Comparison of ENCODE assay signal across 29 cellular contexts in genomic region chr1:1669468-1670440, GRCh38. TPM values are rescaled to one million over a fixed set of nuclear protein-coding genes. Genes with fewer than 3 reads are reported as not detected.
DNase-seq lines count a peak whose midpoint lies in the region; ATAC-seq and TF ChIP-seq lines count a peak whose summit lies in the region.
"Had no signal": no experiment of that assay in that cellular context is flagged by ENCODE, and none has a peak within 500 bp of the region (broad histone marks: within the 10 kb centered on the region; RNA-seq: fewer than 3 reads in every experiment).

No MANE protein-coding gene starts in this region.

- H3K36me3 ChIP-seq in HEK293 (ENCODE audit: control insufficient read depth in 2 of 2, insufficient read depth in 1 of 2, low read length in 2 of 2) (peaks cover 12 to 68% of the 10 kb centered on the region in 2 experiments), trophoblast cell (ENCODE audit: control insufficient read depth in 1 of 2, insufficient read depth in 2 of 2, low read length in 2 of 2) (peaks cover 55 to 58% of the 10 kb centered on the region in 2 experiments)
- H3K36me3 ChIP-seq in CD8-positive, alpha-beta memory T cell (ENCODE audit: insufficient read depth, low read length): peaks cover 11% of the 10 kb centered on the region

- POLR2A ChIA-PET in HEK293 (lab: Yijun Ruan, JAX): no interaction called here
- POLR2A ChIA-PET in CD8-positive, alpha-beta memory T cell (lab: Charles Lee): no interaction called here

- intact Hi-C loops in right cardiac atrium (cut with DNase I): no loop called here

- no peaks in the 10 kb centered on the region for H3K79me2 ChIP-seq in trophoblast cell (ENCODE audit: control insufficient read depth, insufficient read depth, low read length, poor library complexity)

- H2BK120ac ChIP-seq in trophoblast cell (ENCODE audit: insufficient read depth, low read length, poor library complexity): no peak overlapping the region

- 78% methylated on average over 43 of the region's 43 CpGs for WGBS in right cardiac atrium
- WGBS in trophoblast cell (ENCODE audit: extremely low coverage, insufficient coverage, insufficient read length): no CpG with 5 or more reads among the region's 43 CpGs

- peaks cover 0 to 5% (median 4%) of the 10 kb centered on the region in 3 donors for H3K4me1 Mint-ChIP-seq in CD8-positive, alpha-beta memory T cell
- H3K4me1 Mint-ChIP-seq: activated T-helper 17 cell treated with anti-CD3 and anti-CD28 coated beads, Interleukin-2, amount 50 U/mL, for 72 hours; mesothelial cell of epicardium had no signal

- H3K27me3 ChIP-seq in right cardiac atrium (ENCODE audit: control insufficient read depth, insufficient read depth) (no peaks in the 10 kb centered on the region), trophoblast cell (ENCODE audit: insufficient read depth, low read length) (no peaks in the 10 kb centered on the region)
- no peaks in the 10 kb centered on the region for H3K27me3 ChIP-seq in CD8-positive, alpha-beta memory T cell (ENCODE audit: insufficient read depth, low read length, poor library complexity, severe bottlenecking)
- H3K27me3 ChIP-seq: BLaER1, Peyer's patch, SJCRH30, tibial artery had no signal

- H2BK12ac ChIP-seq in trophoblast cell (ENCODE audit: low read length): no peak overlapping the region

- H4K12ac ChIP-seq in trophoblast cell (ENCODE audit: low read depth, low read length): no peak overlapping the region

- H3K27ac ChIP-seq in HEK293 (ENCODE audit: extremely low read depth, low read depth, low read length) (no peak overlapping the region), right cardiac atrium (ENCODE audit: low read length) (peak overlapping the region; percentile 61), trophoblast cell (ENCODE audit: low read depth, low read length) (no peak overlapping the region)
- H3K27ac ChIP-seq in CD8-positive, alpha-beta memory T cell (ENCODE audit: low read depth, low read length): no peak overlapping the region
- H3K27ac ChIP-seq: BLaER1, coronary artery, Peyer's patch, psoas muscle, SJCRH30, skin epidermis, tibial artery had no signal

- H3K9me3 Mint-ChIP-seq in CD8-positive, alpha-beta memory T cell: no peaks in the 10 kb centered on the region
- H3K9me3 Mint-ChIP-seq: activated naive CD4-positive, alpha-beta T cell treated with anti-CD3 and anti-CD28 coated beads, Interleukin-2, amount 50 U/mL, for 24 hours; activated T-helper 17 cell treated with anti-CD3 and anti-CD28 coated beads, Interleukin-2, amount 50 U/mL, for 72 hours; effector memory CD8-positive, alpha-beta T cell; mesothelial cell of epicardium; naive thymus-derived CD4-positive, alpha-beta T cell had no signal

- H3K4me2 ChIP-seq in trophoblast cell (ENCODE audit: low read length): no peak overlapping the region
- H3K4me2 ChIP-seq: BLaER1 had no signal

- H3K36me3 Mint-ChIP-seq in CD8-positive, alpha-beta memory T cell: peaks cover 3 to 63% (median 4%) of the 10 kb centered on the region in 3 donors

- DNase-seq in D341Med (ENCODE audit: low spot score): peak; percentile 17
- DNase-seq in right cardiac atrium: peak in 2 of 3 donors; percentile 8 to 44
- DNase-seq in trophoblast cell: no peak
- no peak for DNase-seq in CD8-positive, alpha-beta memory T cell
- DNase-seq: activated CD4-positive, alpha-beta T cell treated with anti-CD3 and anti-CD28 coated beads, Interleukin-2, amount 50 U/mL, for 4 hours; activated CD4-positive, CD25-positive, alpha-beta regulatory T cell; activated CD8-positive, alpha-beta memory T cell treated with anti-CD3 and anti-CD28 coated beads, Interleukin-2, amount 50 U/mL, for 48 hours; Caco-2; DND-41; effector memory CD8-positive, alpha-beta T cell; kidney glomerular epithelial cell; naive thymus-derived CD4-positive, alpha-beta T cell; NCI-H1105 treated with DMSO at 0.1 percent for 48 hours; NCI-H2029; NCI-H526 treated with DMSO at 0.1 percent for 48 hours; SJCRH30; T-helper 1 cell had no signal

- CTCF ChIA-PET in HEK293 (lab: Yijun Ruan, JAX): no interaction called here
- CTCF ChIA-PET in CD8-positive, alpha-beta memory T cell (lab: Charles Lee): interaction anchor here (1.1 kb wide), 1 partner anchor 9 kb away, joined by 3 read pairs; no protein-coding TSS in a partner anchor

- H3K79me1 ChIP-seq in trophoblast cell (ENCODE audit: low read length): no peaks in the 10 kb centered on the region

- ATAC-seq in right cardiac atrium (peak in 1 of 2 donors; percentile 49), HG03095 (IDR thresholded peaks at IDR 0.05; ENCODE audit: unreplicated experiment) (no peak), HG03135 (IDR thresholded peaks at IDR 0.05; ENCODE audit: unreplicated experiment) (no peak)
- ATAC-seq: activated T-helper 17 cell treated with anti-CD3 and anti-CD28 coated beads, Interleukin-2, amount 50 U/mL, for 72 hours; effector memory CD8-positive, alpha-beta T cell; naive thymus-derived CD4-positive, alpha-beta T cell; psoas muscle had no signal

- H3K4me3 Mint-ChIP-seq in CD8-positive, alpha-beta memory T cell: no peak overlapping the region
- H3K4me3 Mint-ChIP-seq: activated naive CD4-positive, alpha-beta T cell treated with anti-CD3 and anti-CD28 coated beads, Interleukin-2, amount 50 U/mL, for 24 hours; activated T-helper 17 cell treated with anti-CD3 and anti-CD28 coated beads, Interleukin-2, amount 50 U/mL, for 72 hours; effector memory CD8-positive, alpha-beta T cell; mesothelial cell of epicardium; naive thymus-derived CD4-positive, alpha-beta T cell had no signal

- H3K18ac ChIP-seq in trophoblast cell (ENCODE audit: low read length): no peak overlapping the region

- H3K4me1 ChIP-seq in HEK293 (ENCODE audit: control insufficient read depth, insufficient read depth, low read length) (no peaks in the 10 kb centered on the region), right cardiac atrium (ENCODE audit: control insufficient read depth, insufficient read depth, low read length) (no peaks in the 10 kb centered on the region), trophoblast cell (ENCODE audit: control insufficient read depth in 1 of 2, insufficient read depth in 2 of 2, low read length in 2 of 2) (no peaks in the 10 kb centered on the region)
- no peaks in the 10 kb centered on the region for H3K4me1 ChIP-seq in CD8-positive, alpha-beta memory T cell (ENCODE audit: insufficient read depth, low read length)
- H3K4me1 ChIP-seq: BLaER1, Caco-2, Peyer's patch, psoas muscle, SJCRH30, tibial artery had no signal

- H2AK5ac ChIP-seq in trophoblast cell (ENCODE audit: low read length): no peak overlapping the region

- no peak overlapping the region for H3K14ac ChIP-seq in trophoblast cell (ENCODE audit: low read length)

- no peak overlapping the region for H4K8ac ChIP-seq in trophoblast cell (ENCODE audit: low read depth, low read length)

- H2AFZ ChIP-seq in trophoblast cell (ENCODE audit: insufficient read depth, low read length, poor library complexity): no peak overlapping the region

- TF ChIP-seq CTCF in HEK293 (tag by site-specific recombination; IDR thresholded peaks at IDR 0.05): no peak

- H3K9me3 ChIP-seq in HEK293 (ENCODE audit: control insufficient read depth, insufficient read depth, low read depth, low read length) (no peaks in the 10 kb centered on the region), right cardiac atrium (ENCODE audit: control insufficient read depth, low read length) (no peaks in the 10 kb centered on the region), trophoblast cell (ENCODE audit: insufficient read depth, low read depth, low read length) (peaks cover 6% of the 10 kb centered on the region)
- no peaks in the 10 kb centered on the region for H3K9me3 ChIP-seq in CD8-positive, alpha-beta memory T cell (ENCODE audit: low read length)
- H3K9me3 ChIP-seq: BLaER1, Caco-2, Peyer's patch, psoas muscle, SJCRH30, tibial artery had no signal

- no peak overlapping the region for H4K91ac ChIP-seq in trophoblast cell (ENCODE audit: low read depth, low read length)

- no peak overlapping the region for H3K23ac ChIP-seq in trophoblast cell (ENCODE audit: low read length)

- H3K27ac Mint-ChIP-seq in CD8-positive, alpha-beta memory T cell: peak overlapping the region in 2 of 8 donors; percentile 66 to 78
- H3K27ac Mint-ChIP-seq: activated naive CD4-positive, alpha-beta T cell treated with anti-CD3 and anti-CD28 coated beads, Interleukin-2, amount 50 U/mL, for 24 hours; activated T-helper 17 cell treated with anti-CD3 and anti-CD28 coated beads, Interleukin-2, amount 50 U/mL, for 72 hours; mesothelial cell of epicardium had no signal

- H3K9ac ChIP-seq in trophoblast cell (ENCODE audit: low read length): no peak overlapping the region

- H3K27me3 Mint-ChIP-seq in CD8-positive, alpha-beta memory T cell: no peaks in the 10 kb centered on the region
- H3K27me3 Mint-ChIP-seq: activated naive CD4-positive, alpha-beta T cell treated with anti-CD3 and anti-CD28 coated beads, Interleukin-2, amount 50 U/mL, for 24 hours; activated T-helper 17 cell treated with anti-CD3 and anti-CD28 coated beads, Interleukin-2, amount 50 U/mL, for 72 hours; effector memory CD8-positive, alpha-beta T cell; naive thymus-derived CD4-positive, alpha-beta T cell had no signal

- H3K4ac ChIP-seq in trophoblast cell (ENCODE audit: low read depth, low read length): no peak overlapping the region

- H2BK5ac ChIP-seq in trophoblast cell (ENCODE audit: low read depth, low read length, poor library complexity): no peak overlapping the region

- no peak overlapping the region for H3K4me3 ChIP-seq in HEK293 (ENCODE audit: low read depth, low read length)
- H3K4me3 ChIP-seq in right cardiac atrium (ENCODE audit: low read length): no peak overlapping the region
- H3K4me3 ChIP-seq in trophoblast cell (ENCODE audit: low read depth, low read length): peak overlapping the region; percentile 47
- no peak overlapping the region for H3K4me3 ChIP-seq in CD8-positive, alpha-beta memory T cell (ENCODE audit: low read length)
- H3K4me3 ChIP-seq: BLaER1, coronary artery, Peyer's patch, psoas muscle, SJCRH30, skin epidermis, tibial artery had no signal

RNA-seq across cellular contexts. Expression of gene CDK11B, which starts 10.9 kb away (rescaled TPM):
- 10 to 100 TPM; 18.8 to 20.6 (median 19.7) TPM for total RNA-seq in right cardiac atrium
- polyA plus RNA-seq in right cardiac atrium: 27.0 TPM
- polyA plus RNA-seq in trophoblast cell (2013): 41.3 and 43.5 TPM in 2 replicates
- total RNA-seq in CD8-positive, alpha-beta memory T cell: 10 to 100 TPM; 42.2 to 45.6 TPM
- polyA plus RNA-seq in CD8-positive, alpha-beta memory T cell: 18.3 TPM

RNA-seq across cellular contexts. Expression of gene SLC35E2B, which starts 22.8 kb away (rescaled TPM):
- 10 to 100 TPM; 16.9 to 29.5 (median 26.2) TPM for total RNA-seq in right cardiac atrium
- 14.3 TPM for polyA plus RNA-seq in right cardiac atrium
- polyA plus RNA-seq in trophoblast cell (2013): 25.3 TPM in 2 replicates
- total RNA-seq in CD8-positive, alpha-beta memory T cell: 10 to 100 TPM; 29.7 to 29.9 TPM
- 47.5 TPM for polyA plus RNA-seq in CD8-positive, alpha-beta memory T cell

RNA-seq across cellular contexts. Expression of gene MMP23B, which starts 37.8 kb away (rescaled TPM):
- total RNA-seq in right cardiac atrium: 10 to 100 TPM; 18.7 to 22.4 (median 19.9) TPM
- polyA plus RNA-seq in right cardiac atrium: 15.8 TPM
- polyA plus RNA-seq in trophoblast cell (2013): 26.6 and 30.7 TPM in 2 replicates
- total RNA-seq in CD8-positive, alpha-beta memory T cell: 1 to 10 TPM; 2.1 to 2.9 TPM
- 3.4 TPM for polyA plus RNA-seq in CD8-positive, alpha-beta memory T cell
- polyA plus RNA-seq: naive thymus-derived CD4-positive, alpha-beta T cell had no signal

RNA-seq across cellular contexts. Expression of gene CDK11A, which starts 54.4 kb away (rescaled TPM):
- total RNA-seq in right cardiac atrium: 10 to 100 TPM; 16.9 to 25.4 (median 21.8) TPM
- 21.6 TPM for polyA plus RNA-seq in right cardiac atrium
- 32.6 and 35.0 TPM in 2 replicates for polyA plus RNA-seq in trophoblast cell (2013)
- total RNA-seq in CD8-positive, alpha-beta memory T cell: 10 to 100 TPM; 68.8 to 70.7 TPM
- 18.4 TPM for polyA plus RNA-seq in CD8-positive, alpha-beta memory T cell

RNA-seq across cellular contexts. Expression of gene MIB2, which starts 54.5 kb away (rescaled TPM):
- 10 to 100 TPM; 49.5 to 77.8 (median 65.5) TPM for total RNA-seq in right cardiac atrium
- polyA plus RNA-seq in right cardiac atrium: 52.5 TPM
- polyA plus RNA-seq in trophoblast cell (2013): 76.4 and 79.3 TPM in 2 replicates
- 10 to 100 TPM; 45.7 to 46.6 TPM for total RNA-seq in CD8-positive, alpha-beta memory T cell
- polyA plus RNA-seq in CD8-positive, alpha-beta memory T cell: 40.4 TPM

Comparison
In these comparisons a context has a peak if more than half of its experiments do, and no peak if none do; other contexts are left out.
1. DNase-seq: peak in D341Med (single experiment) and right cardiac atrium (2 of 3); none in trophoblast cell (0 of 2) and CD8-positive, alpha-beta memory T cell (0 of 5).
2. RNA of gene MMP23B, which starts 37.8 kb away (total RNA-seq): 18.7 to 22.4 TPM in right cardiac atrium; 2.1 to 2.9 TPM in CD8-positive, alpha-beta memory T cell; every median in the first group is over 4 times any median in the second.